11 cellular contexts compared by ENCODE assay signal in the genomic region with DNA sequence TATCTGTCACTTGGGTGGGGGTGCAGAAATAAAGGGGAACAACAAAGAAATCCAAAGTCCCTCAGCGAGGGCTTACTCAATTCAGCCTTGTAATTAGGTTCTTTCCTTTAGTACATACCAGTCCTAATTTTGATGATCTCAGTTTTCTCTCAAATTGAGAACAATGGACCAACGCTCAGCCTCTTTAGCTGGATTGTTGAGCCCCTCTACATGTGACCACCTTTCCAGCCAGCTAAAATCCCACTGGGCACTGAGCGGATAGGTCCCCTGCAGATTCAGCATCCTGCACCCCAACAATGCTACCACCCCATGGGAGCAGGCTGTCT. TPM values are rescaled to one million over a fixed set of nuclear protein-coding genes. Genes with fewer than 3 reads are reported as not detected.
DNase-seq lines count a peak whose midpoint lies in the region; ATAC-seq and TF ChIP-seq lines count a peak whose summit lies in the region.
"Had no signal": no experiment of that assay in that cellular context is flagged by ENCODE, and none has a peak within 500 bp of the region (broad histone marks: within the 10 kb centered on the region; RNA-seq: fewer than 3 reads in every experiment).

No MANE protein-coding gene starts in this region.

- H3K4me3 Mint-ChIP-seq in brain = peak overlapping the region; percentile 57 to 79 (median 73)
- H3K4me3 Mint-ChIP-seq in stimulated activated effector memory CD8-positive, alpha-beta T cell treated with anti-CD3 and anti-CD28 coated beads, Interleukin-12 subunit alpha, Interleukin-12 subunit beta, amount 100 ng/mL, for 72 hours = peak overlapping the region; percentile 47
- H3K4me3 Mint-ChIP-seq in activated CD4-positive, alpha-beta memory T cell treated with anti-CD3 and anti-CD28 coated beads, Interleukin-2, amount 10 ng/mL, durations not matched to agents 7 days and 5 days = no peak overlapping the region
- no peak overlapping the region for H3K4me3 Mint-ChIP-seq in activated naive CD8-positive, alpha-beta T cell treated with anti-CD3 and anti-CD28 coated beads for 36 hours
- H3K4me3 Mint-ChIP-seq: activated naive CD4-positive, alpha-beta T cell treated with anti-CD3 and anti-CD28 coated beads, Interleukin-2, amount 50 U/mL, for 24 hours had no signal

- no peak for DNase-seq in mesenchymal stem cell
- no peak for DNase-seq in stimulated activated effector memory CD8-positive, alpha-beta T cell treated with anti-CD3 and anti-CD28 coated beads, Interleukin-12 subunit alpha, Interleukin-12 subunit beta, amount 100 ng/mL, for 72 hours (ENCODE audit: low spot score in 2 of 2)
- no peak for DNase-seq in activated CD4-positive, alpha-beta memory T cell treated with anti-CD3 and anti-CD28 coated beads, Interleukin-2, amount 10 ng/mL, durations not matched to agents 7 days and 5 days
- no peak for DNase-seq in SHP77 (lab: John Stamatoyannopoulos, UW)
- DNase-seq in activated naive CD8-positive, alpha-beta T cell treated with anti-CD3 and anti-CD28 coated beads for 36 hours = no peak
- DNase-seq in NCI-H187 treated with DMSO at 0.1 percent for 48 hours (lab: John Stamatoyannopoulos, UW) = no peak
- DNase-seq: NCI-H1436 treated with DMSO at 0.1 percent for 48 hours had no signal

- H3K18ac ChIP-seq in mesenchymal stem cell (ENCODE audit: low read depth in 1 of 2, low read length in 2 of 2) = no peak overlapping the region

- no peak for TF ChIP-seq CTCF in brain (conservative IDR thresholded peaks at IDR 0.05)

- H3K4me1 ChIP-seq in HUES48 (ENCODE audit: control insufficient read depth, insufficient read depth, low read length) (peaks cover 18% of the 10 kb centered on the region), mesenchymal stem cell (ENCODE audit: control insufficient read depth, insufficient read depth, low read depth, low read length) (peaks cover 19% of the 10 kb centered on the region)

- ATAC-seq in stimulated activated effector memory CD8-positive, alpha-beta T cell treated with anti-CD3 and anti-CD28 coated beads, Interleukin-12 subunit alpha, Interleukin-12 subunit beta, amount 100 ng/mL, for 72 hours = no peak

- H2BK12ac ChIP-seq in mesenchymal stem cell (ENCODE audit: low read length in 2 of 2) = no peak overlapping the region

- H3K23ac ChIP-seq in mesenchymal stem cell (ENCODE audit: low read length in 2 of 2) = no peak overlapping the region

- H3K27me3 ChIP-seq in HUES48 (ENCODE audit: control insufficient read depth, insufficient read depth, low read length) (no peaks in the 10 kb centered on the region), mesenchymal stem cell (ENCODE audit: control insufficient read depth in 1 of 2, insufficient read depth in 1 of 2, low read length in 2 of 2) (no peaks in the 10 kb centered on the region)

- H3K27ac Mint-ChIP-seq in brain = peak overlapping the region; percentile 81 to 98 (median 94)
- H3K27ac Mint-ChIP-seq in stimulated activated effector memory CD8-positive, alpha-beta T cell treated with anti-CD3 and anti-CD28 coated beads, Interleukin-12 subunit alpha, Interleukin-12 subunit beta, amount 100 ng/mL, for 72 hours = peak overlapping the region; percentile 89
- no peak overlapping the region for H3K27ac Mint-ChIP-seq in activated CD4-positive, alpha-beta memory T cell treated with anti-CD3 and anti-CD28 coated beads, Interleukin-2, amount 10 ng/mL, durations not matched to agents 7 days and 5 days
- H3K27ac Mint-ChIP-seq in activated naive CD8-positive, alpha-beta T cell treated with anti-CD3 and anti-CD28 coated beads for 36 hours = no peak overlapping the region

- CTCF ChIA-PET in activated CD4-positive, alpha-beta memory T cell treated with anti-CD3 and anti-CD28 coated beads, Interleukin-2, amount 10 ng/mL, durations not matched to agents 7 days and 5 days (lab: Charles Lee) = interaction anchor here (1.1 to 1.7 kb wide), 4 partner anchors 31 to 209 kb away, joined by 3 to 4 read pairs (median 3); no protein-coding TSS in a partner anchor

- no peaks in the 10 kb centered on the region for H3K9me3 ChIP-seq in HUES48 (ENCODE audit: control insufficient read depth, insufficient read depth, low read length)
- no peaks in the 10 kb centered on the region for H3K9me3 ChIP-seq in mesenchymal stem cell (ENCODE audit: control insufficient read depth, low read length)

- H3K9ac ChIP-seq in HUES48 (ENCODE audit: low read depth, low read length) (no peak overlapping the region), mesenchymal stem cell (ENCODE audit: low read length) (peak overlapping the region; percentile 80)

- no peak overlapping the region for H3K4me2 ChIP-seq in mesenchymal stem cell (ENCODE audit: low read length, poor library complexity, severe bottlenecking)

- H2AFZ ChIP-seq in mesenchymal stem cell (ENCODE audit: low read depth, low read length) = no peak overlapping the region

- H3K14ac ChIP-seq in mesenchymal stem cell (ENCODE audit: low read length in 2 of 2) = no peak overlapping the region

- H2BK120ac ChIP-seq in mesenchymal stem cell (ENCODE audit: low read depth, low read length) = no peak overlapping the region

- peaks cover 0 to 5% (median 0%) of the 10 kb centered on the region in 5 experiments for H3K9me3 Mint-ChIP-seq in brain
- H3K9me3 Mint-ChIP-seq in stimulated activated effector memory CD8-positive, alpha-beta T cell treated with anti-CD3 and anti-CD28 coated beads, Interleukin-12 subunit alpha, Interleukin-12 subunit beta, amount 100 ng/mL, for 72 hours = no peaks in the 10 kb centered on the region
- no peaks in the 10 kb centered on the region for H3K9me3 Mint-ChIP-seq in activated CD4-positive, alpha-beta memory T cell treated with anti-CD3 and anti-CD28 coated beads, Interleukin-2, amount 10 ng/mL, durations not matched to agents 7 days and 5 days
- no peaks in the 10 kb centered on the region for H3K9me3 Mint-ChIP-seq in activated naive CD8-positive, alpha-beta T cell treated with anti-CD3 and anti-CD28 coated beads for 36 hours
- H3K9me3 Mint-ChIP-seq: activated naive CD4-positive, alpha-beta T cell treated with anti-CD3 and anti-CD28 coated beads, Interleukin-2, amount 50 U/mL, for 24 hours had no signal

- peak overlapping the region; percentile 59 for H4K8ac ChIP-seq in mesenchymal stem cell (ENCODE audit: low read length)

- peaks cover 18% of the 10 kb centered on the region for H3K79me1 ChIP-seq in mesenchymal stem cell (replicated peaks; ENCODE audit: low read length, poor library complexity, severe bottlenecking)

- peaks cover 67% of the 10 kb centered on the region for H3K4me1 Mint-ChIP-seq in brain
- H3K4me1 Mint-ChIP-seq in stimulated activated effector memory CD8-positive, alpha-beta T cell treated with anti-CD3 and anti-CD28 coated beads, Interleukin-12 subunit alpha, Interleukin-12 subunit beta, amount 100 ng/mL, for 72 hours = peaks cover 59% of the 10 kb centered on the region
- H3K4me1 Mint-ChIP-seq in activated CD4-positive, alpha-beta memory T cell treated with anti-CD3 and anti-CD28 coated beads, Interleukin-2, amount 10 ng/mL, durations not matched to agents 7 days and 5 days = peaks cover 41% of the 10 kb centered on the region
- peaks cover 18% of the 10 kb centered on the region for H3K4me1 Mint-ChIP-seq in activated naive CD8-positive, alpha-beta T cell treated with anti-CD3 and anti-CD28 coated beads for 36 hours

- 94% methylated on average over 3 of the region's 3 CpGs for WGBS in mesenchymal stem cell

- no peak overlapping the region for H3K4ac ChIP-seq in mesenchymal stem cell (ENCODE audit: low read depth in 1 of 2, low read length in 2 of 2)

- H2BK15ac ChIP-seq in mesenchymal stem cell (ENCODE audit: low read depth, poor library complexity, severe bottlenecking) = no peak overlapping the region

- no peak overlapping the region for H2AK5ac ChIP-seq in mesenchymal stem cell (ENCODE audit: low read length, severe bottlenecking)

- H2BK5ac ChIP-seq in mesenchymal stem cell (ENCODE audit: low read depth, low read length, poor library complexity, severe bottlenecking) = no peak overlapping the region

- H3K36me3 ChIP-seq in HUES48 (ENCODE audit: control insufficient read depth, insufficient read depth, low read length) = no peaks in the 10 kb centered on the region; the same call in 1 of the 2 replicates
- peaks cover 17 to 42% of the 10 kb centered on the region in 2 experiments for H3K36me3 ChIP-seq in mesenchymal stem cell (ENCODE audit: control insufficient read depth in 1 of 2, insufficient read depth in 2 of 2, low read depth in 1 of 2, low read length in 2 of 2)

- H4K91ac ChIP-seq in mesenchymal stem cell (ENCODE audit: low read length) = no peak overlapping the region

- POLR2A ChIA-PET in activated CD4-positive, alpha-beta memory T cell treated with anti-CD3 and anti-CD28 coated beads, Interleukin-2, amount 10 ng/mL, durations not matched to agents 7 days and 5 days (lab: Charles Lee) = interaction anchor here (1.0 kb wide), 1 partner anchor 81 kb away, joined by 3 read pairs; no protein-coding TSS in a partner anchor

- H3K36me3 Mint-ChIP-seq in brain = peaks cover 40% of the 10 kb centered on the region
- H3K36me3 Mint-ChIP-seq in stimulated activated effector memory CD8-positive, alpha-beta T cell treated with anti-CD3 and anti-CD28 coated beads, Interleukin-12 subunit alpha, Interleukin-12 subunit beta, amount 100 ng/mL, for 72 hours = peaks cover 6% of the 10 kb centered on the region
- peaks cover 5% of the 10 kb centered on the region for H3K36me3 Mint-ChIP-seq in activated CD4-positive, alpha-beta memory T cell treated with anti-CD3 and anti-CD28 coated beads, Interleukin-2, amount 10 ng/mL, durations not matched to agents 7 days and 5 days (ENCODE audit: low read depth)
- H3K36me3 Mint-ChIP-seq in activated naive CD8-positive, alpha-beta T cell treated with anti-CD3 and anti-CD28 coated beads for 36 hours = peaks cover 1% of the 10 kb centered on the region

- H3K27ac ChIP-seq in HUES48 (ENCODE audit: low read depth, low read length) = peak overlapping the region; percentile 9
- H3K27ac ChIP-seq in mesenchymal stem cell (ENCODE audit: low read length, poor library complexity, severe bottlenecking) = no peak overlapping the region
- H3K27ac ChIP-seq: C4-2B had no signal

- H3K4me3 ChIP-seq in HUES48 (ENCODE audit: low read depth, low read length) (no peak overlapping the region), mesenchymal stem cell (ENCODE audit: insufficient read depth in 1 of 2, low read depth in 1 of 2, low read length in 2 of 2) (peak overlapping the region in 1 of 2 experiments; percentile 67)

- H3K27me3 Mint-ChIP-seq in brain = no peaks in the 10 kb centered on the region
- no peaks in the 10 kb centered on the region for H3K27me3 Mint-ChIP-seq in activated CD4-positive, alpha-beta memory T cell treated with anti-CD3 and anti-CD28 coated beads, Interleukin-2, amount 10 ng/mL, durations not matched to agents 7 days and 5 days
- no peaks in the 10 kb centered on the region for H3K27me3 Mint-ChIP-seq in activated naive CD8-positive, alpha-beta T cell treated with anti-CD3 and anti-CD28 coated beads for 36 hours
- H3K27me3 Mint-ChIP-seq: activated naive CD4-positive, alpha-beta T cell treated with anti-CD3 and anti-CD28 coated beads, Interleukin-2, amount 50 U/mL, for 24 hours had no signal

RNA-seq across cellular contexts. Expression of gene TMEM184B, which starts 11.4 kb away (rescaled TPM):
- polyA plus RNA-seq in brain (ENCODE audit: insufficient read depth, low read depth, low replicate concordance) = 97.3 TPM
- 71.3 TPM for polyA plus RNA-seq in mesenchymal stem cell (2013, experiment 1 of 2)
- 71.6 TPM for polyA plus RNA-seq in mesenchymal stem cell (2013, experiment 2 of 2)
- 10 to 100 TPM; 45.9 to 49.3 TPM for total RNA-seq in activated CD4-positive, alpha-beta memory T cell treated with anti-CD3 and anti-CD28 coated beads, Interleukin-2, amount 10 ng/mL, durations not matched to agents 7 days and 5 days
- total RNA-seq in activated naive CD8-positive, alpha-beta T cell treated with anti-CD3 and anti-CD28 coated beads for 36 hours = 10 to 100 TPM; 18.2 to 20.0 TPM

RNA-seq across cellular contexts. Expression of gene CSNK1E, which starts 55.8 kb away (rescaled TPM):
- 162 TPM for polyA plus RNA-seq in brain (ENCODE audit: insufficient read depth, low read depth, low replicate concordance)
- 175 TPM for polyA plus RNA-seq in mesenchymal stem cell (2013, experiment 1 of 2)
- polyA plus RNA-seq in mesenchymal stem cell (2013, experiment 2 of 2) = 170 TPM
- 100 to 1,000 TPM in 1 of 2 experiments, 10 to 100 TPM in 1; 99.9 to 102 TPM for total RNA-seq in activated CD4-positive, alpha-beta memory T cell treated with anti-CD3 and anti-CD28 coated beads, Interleukin-2, amount 10 ng/mL, durations not matched to agents 7 days and 5 days
- 100 to 1,000 TPM; 111 to 114 TPM for total RNA-seq in activated naive CD8-positive, alpha-beta T cell treated with anti-CD3 and anti-CD28 coated beads for 36 hours

RNA-seq across cellular contexts. Expression of gene MAFF, which starts 59.6 kb away (rescaled TPM):
- polyA plus RNA-seq in brain (ENCODE audit: insufficient read depth, low read depth, low replicate concordance) = 10.5 TPM
- polyA plus RNA-seq in mesenchymal stem cell (2013, experiment 1 of 2) = 9.1 TPM
- polyA plus RNA-seq in mesenchymal stem cell (2013, experiment 2 of 2) = 8.8 TPM
- total RNA-seq in activated CD4-positive, alpha-beta memory T cell treated with anti-CD3 and anti-CD28 coated beads, Interleukin-2, amount 10 ng/mL, durations not matched to agents 7 days and 5 days = 10 to 100 TPM; 15.3 to 16.4 TPM
- 1 to 10 TPM; 8.5 to 8.6 TPM for total RNA-seq in activated naive CD8-positive, alpha-beta T cell treated with anti-CD3 and anti-CD28 coated beads for 36 hours

Comparison
In these comparisons a context has a peak if more than half of its experiments do, and no peak if none do; other contexts are left out.
1. H3K27ac Mint-ChIP-seq: peak in brain (5 of 5) and stimulated activated effector memory CD8-positive, alpha-beta T cell treated with anti-CD3 and anti-CD28 coated beads, Interleukin-12 subunit alpha, Interleukin-12 subunit beta, amount 100 ng/mL, for 72 hours (single experiment); none in activated CD4-positive, alpha-beta memory T cell treated with anti-CD3 and anti-CD28 coated beads, Interleukin-2, amount 10 ng/mL, durations not matched to agents 7 days and 5 days (single experiment) and activated naive CD8-positive, alpha-beta T cell treated with anti-CD3 and anti-CD28 coated beads for 36 hours (single experiment).
2. H3K4me3 Mint-ChIP-seq: peak in brain (5 of 5) and stimulated activated effector memory CD8-positive, alpha-beta T cell treated with anti-CD3 and anti-CD28 coated beads, Interleukin-12 subunit alpha, Interleukin-12 subunit beta, amount 100 ng/mL, for 72 hours (single experiment); none in activated CD4-positive, alpha-beta memory T cell treated with anti-CD3 and anti-CD28 coated beads, Interleukin-2, amount 10 ng/mL, durations not matched to agents 7 days and 5 days (single experiment) and activated naive CD8-positive, alpha-beta T cell treated with anti-CD3 and anti-CD28 coated beads for 36 hours (single experiment).